Comparison of ENCODE assay signal across 17 cellular contexts in genomic region chr16:54510619-54511018, GRCh38.
"Had no signal": no experiment of that assay in that cellular context is flagged by ENCODE, and none has a peak within 500 bp of the region (broad histone marks: within the 10 kb centered on the region; RNA-seq: fewer than 3 reads in every experiment).

No MANE protein-coding gene starts in this region.

- H3K27ac ChIP-seq: esophagus muscularis mucosa, gastrocnemius medialis, SK-N-MC, tibial artery, uterus, WERI-Rb-1 had no signal

- H3K36me3 ChIP-seq: esophagus muscularis mucosa, gastrocnemius medialis, tibial artery, uterus, WERI-Rb-1 had no signal

- H3K9me3 ChIP-seq: esophagus muscularis mucosa, gastrocnemius medialis, mucosa of descending colon, tibial artery, uterus had no signal

- H3K4me1 ChIP-seq: gastrocnemius medialis, uterus had no signal

- ATAC-seq: activated CD4-positive, alpha-beta T cell treated with anti-CD3 and anti-CD28 coated beads for 36 hours; activated naive CD8-positive, alpha-beta T cell treated with anti-CD3 and anti-CD28 coated beads, Interleukin-2, amount 50 U/mL, for 24 hours; gastrocnemius medialis; mucosa of descending colon; natural killer cell treated with Interleukin-12 subunit alpha and Interleukin-12 subunit beta and Interleukin-15 and Interleukin-18, amount 100 ng/mL, for 72 hours; stimulated activated effector memory CD8-positive, alpha-beta T cell treated with anti-CD3 and anti-CD28 coated beads, Interleukin-12 subunit alpha, Interleukin-12 subunit beta, amount 100 ng/mL, for 72 hours; T-cell had no signal

- DNase-seq: activated CD4-positive, alpha-beta memory T cell treated with anti-CD3 and anti-CD28 coated beads, Interleukin-2, amount 10 ng/mL, durations not matched to agents 7 days and 5 days; activated CD4-positive, alpha-beta T cell treated with anti-CD3 and anti-CD28 coated beads for 36 hours; activated naive CD4-positive, alpha-beta T cell; activated naive CD8-positive, alpha-beta T cell treated with anti-CD3 and anti-CD28 coated beads, Interleukin-2, amount 50 U/mL, for 24 hours; gastrocnemius medialis; mucosa of descending colon; small intestine; T-cell; T1000; tibial artery; uterus; WERI-Rb-1 had no signal

- H3K4me3 ChIP-seq: esophagus muscularis mucosa, gastrocnemius medialis, lung, mucosa of descending colon, SK-N-MC, tibial artery, uterus had no signal

- H3K27me3 ChIP-seq: gastrocnemius medialis, tibial artery had no signal
